In genomic region chr16:81552743-81553079, GRCh38 we compare ENCODE assay signal across 18 cellular contexts.
DNase-seq lines count a peak whose midpoint lies in the region; ATAC-seq, FAIRE-seq and TF ChIP-seq lines count a peak whose summit lies in the region.
"Had no signal": no experiment of that assay in that cellular context is flagged by ENCODE, and none has a peak within 500 bp of the region (broad histone marks: within the 10 kb centered on the region; RNA-seq: fewer than 3 reads in every experiment).

No MANE protein-coding gene starts in this region.

- peaks cover 2 to 10% (median 5%) of the 10 kb centered on the region in 3 donors for H3K27me3 Mint-ChIP-seq in immature natural killer cell (ENCODE audit: low read depth in 3 of 3)

- DNase-seq in DND-41 (no peak), K562 (ENCODE audit: extremely low read depth in 1 of 4, low spot score in 3 of 4) (no peak), immature natural killer cell (no peak), caudate nucleus (lab: John Stamatoyannopoulos, UW) (no peak), GOT3 (lab: John Stamatoyannopoulos, UW) (no peak)
- no peak for DNase-seq in stimulated activated CD4-positive, alpha-beta T cell treated with anti-CD3 and anti-CD28 coated beads, Interleukin-2, amount 100 ng/mL, for 48 hours
- DNase-seq: activated CD4-positive, alpha-beta T cell treated with anti-CD3 and anti-CD28 coated beads, Interleukin-2, amount 50 U/mL, for 4 hours; activated naive CD4-positive, alpha-beta T cell treated with Interleukin-2 at 50 U/mL for 16 hours; left ventricle myocardium superior; NCI-H1048; NCI-H2227 treated with DMSO at 0.1 percent for 48 hours; Peyer's patch; stimulated activated CD4-positive, alpha-beta T cell treated with anti-CD3 and anti-CD28 coated beads, Interleukin-4, amount 100 ng/mL, for 24 hours; stimulated activated naive CD4-positive, alpha-beta T cell treated with Interleukin-2 at 50 U/mL for 16 hours; T-helper 2 cell had no signal

- H3K27ac Mint-ChIP-seq in immature natural killer cell, result peak overlapping the region; percentile 52 to 88 (median 80)

- H3K9me3 ChIP-seq in DND-41 (ENCODE audit: insufficient read depth, low read length, severe bottlenecking) (no peaks in the 10 kb centered on the region), K562 (replicated peaks; ENCODE audit: control insufficient read depth, insufficient read depth, low read depth, low read length) (no peaks in the 10 kb centered on the region)
- H3K9me3 ChIP-seq: Peyer's patch had no signal

- H3K27me3 ChIP-seq in DND-41 (ENCODE audit: insufficient read depth, low read length, poor library complexity), result no peaks in the 10 kb centered on the region
- H3K27me3 ChIP-seq in K562 (ENCODE audit: control insufficient read depth in 2 of 2, insufficient read depth in 2 of 2, low read length in 2 of 2), result no peaks in the 10 kb centered on the region
- H3K27me3 ChIP-seq: Peyer's patch had no signal

- H3K4me3 Mint-ChIP-seq in immature natural killer cell, result no peak overlapping the region

- TF ChIP-seq EP300 in K562 (IDR thresholded peaks at IDR 0.05; ENCODE audit: low read length), result no peak

- no peak overlapping the region for H2AFZ ChIP-seq in DND-41 (ENCODE audit: low read depth, low read length)
- H2AFZ ChIP-seq in K562 (ENCODE audit: low read depth, low read length), result no peak overlapping the region

- H3K79me2 ChIP-seq in DND-41 (ENCODE audit: insufficient read depth, low read length), result peaks cover 98% of the 10 kb centered on the region
- H3K79me2 ChIP-seq in K562 (ENCODE audit: control insufficient read depth, insufficient read depth, low read length), result peaks cover 84% of the 10 kb centered on the region

- H3K4me1 ChIP-seq in DND-41 (ENCODE audit: insufficient read depth, low read length) (no peaks in the 10 kb centered on the region), K562 (replicated peaks in 1 of 2; ENCODE audit: control insufficient read depth in 2 of 2, insufficient read depth in 2 of 2, low read length in 2 of 2) (peaks cover 16 to 18% of the 10 kb centered on the region in 2 experiments)

- peaks cover 9% of the 10 kb centered on the region for H3K9me1 ChIP-seq in K562 (ENCODE audit: control insufficient read depth, insufficient read depth, low read length)

- peaks cover 76 to 78% of the 10 kb centered on the region in 2 donors for H3K4me1 Mint-ChIP-seq in immature natural killer cell

- no peak for FAIRE-seq in K562 (lab: Jason Lieb, UNC)
- FAIRE-seq: colon had no signal

- no peaks in the 10 kb centered on the region for H3K9me3 Mint-ChIP-seq in immature natural killer cell

- no TSS peak for BruUV-seq in K562 (replicated peaks; lab: Mats Ljungman, UMichigan)

- in situ Hi-C loops in K562 (cut with MboI), result no loop called here

- H3K27ac ChIP-seq in DND-41 (ENCODE audit: low read length), result peak overlapping the region; percentile 10; the same call in 1 of the 2 replicates
- H3K27ac ChIP-seq in K562 (ENCODE audit: extremely low read depth, low read depth, low read length), result no peak overlapping the region
- H3K27ac ChIP-seq in skin epidermis, result peak overlapping the region in 19 of 21 experiments; percentile 46 to 80 (median 65)
- no peak overlapping the region for H3K27ac ChIP-seq in caudate nucleus (ENCODE audit: low read depth, low read length)

- POLR2A ChIA-PET in K562 (lab: Yijun Ruan, JAX), result interaction anchor here (0.6 kb wide), 1 partner anchor 128 kb away, joined by 3 read pairs; no protein-coding TSS in a partner anchor

- no peak overlapping the region for H3K4me2 ChIP-seq in DND-41 (ENCODE audit: insufficient read depth, low read length)
- no peak overlapping the region for H3K4me2 ChIP-seq in K562 (ENCODE audit: insufficient read depth, low read length)

- TF ChIP-seq POLR2A in K562 (conservative IDR thresholded peaks at IDR 0.05), result no peak

- no peak for ATAC-seq in DND-41 (ENCODE audit: insufficient read depth, low read depth)
- no peak for ATAC-seq in K562
- ATAC-seq in GM18498 (IDR thresholded peaks at IDR 0.05; ENCODE audit: unreplicated experiment), result no peak

- peaks cover 0 to 4% (median 4%) of the 10 kb centered on the region in 3 donors for H3K36me3 Mint-ChIP-seq in immature natural killer cell

- TF ChIP-seq CTCF in DND-41 (IDR thresholded peaks at IDR 0.05; ENCODE audit: borderline replicate concordance, extremely low read depth, low read length, poor library complexity, severe bottlenecking) (no peak), K562 (IDR thresholded peaks at IDR 0.05 in 2 of 3, conservative IDR thresholded peaks at IDR 0.05 in 1 of 3; ENCODE audit: insufficient read depth in 2 of 3, low read depth in 1 of 3, low read length in 3 of 3) (no peak)

- intact Hi-C loops in K562 (cut with micrococcal nuclease), result no loop called here

- CTCF ChIA-PET in K562 (lab: Yijun Ruan, JAX; ENCODE audit: low intra/inter-chr PET ratio), result no interaction called here

- WGBS in K562 (ENCODE audit: insufficient coverage, low coverage, missing lambda C conversion rate), result 77% methylated on average over 1 of the region's 1 CpG

- no peak for TF ChIP-seq RAD21 in K562 (CRISPR knock-in tag; conservative IDR thresholded peaks at IDR 0.05 in 1 of 2, IDR thresholded peaks at IDR 0.05 in 1 of 2)

- H3K4me3 ChIP-seq in DND-41 (ENCODE audit: low read depth in 1 of 2, low read length in 2 of 2), result no peak overlapping the region
- H3K4me3 ChIP-seq in K562, result no peak overlapping the region
- no peak overlapping the region for H3K4me3 ChIP-seq in skin epidermis
- H3K4me3 ChIP-seq: Peyer's patch had no signal

- H3K36me3 ChIP-seq in DND-41 (ENCODE audit: insufficient read depth, low read length) (0 out of 2 replicates have a peak, but pooled peaks cover 10% of the 10 kb centered on the region), K562 (ENCODE audit: control insufficient read depth, insufficient read depth, low read length) (peaks cover 5% of the 10 kb centered on the region; the same call in 1 of the 3 replicates)
- H3K36me3 ChIP-seq: Peyer's patch had no signal

- H4K20me1 ChIP-seq in DND-41 (ENCODE audit: insufficient read depth, low read length), result peaks cover 89% of the 10 kb centered on the region
- H4K20me1 ChIP-seq in K562 (replicated peaks; ENCODE audit: control insufficient read depth, insufficient read depth, low read length), result peaks cover 33% of the 10 kb centered on the region; the same call in 1 of the 2 replicates

- H3K9ac ChIP-seq in DND-41 (ENCODE audit: low read depth, low read length) (no peak overlapping the region), K562 (ENCODE audit: insufficient read depth in 1 of 2, low read depth in 2 of 2, low read length in 2 of 2) (no peak overlapping the region)

TF ChIP-seq in K562, 482 proteins besides CTCF, POLR2A, EP300 and RAD21:
- TF ChIP-seq ZNF408 (CRISPR knock-in tag; IDR thresholded peaks at IDR 0.05; ENCODE audit: low read depth) (no peak), PTRF (tag; IDR thresholded peaks at IDR 0.05) (no peak), ZNF316 (IDR thresholded peaks at IDR 0.05) (peak; percentile 42; the same call in 1 of the 2 replicates), ESRRA (IDR thresholded peaks at IDR 0.05; ENCODE audit: borderline replicate concordance, low read depth) (no peak), POLR2AphosphoS2 (IDR thresholded peaks at IDR 0.05; ENCODE audit: low read length) (no peak), DPF2 (IDR thresholded peaks at IDR 0.05) (no peak)

Comparison
In these comparisons a context has a peak if more than half of its experiments do, and no peak if none do; other contexts are left out.
1. H3K27ac ChIP-seq: peak in DND-41 (single experiment) and skin epidermis (19 of 21); none in K562 (single experiment) and caudate nucleus (single experiment).